ENCODE assay signal across 1 cellular context in the genomic region with DNA sequence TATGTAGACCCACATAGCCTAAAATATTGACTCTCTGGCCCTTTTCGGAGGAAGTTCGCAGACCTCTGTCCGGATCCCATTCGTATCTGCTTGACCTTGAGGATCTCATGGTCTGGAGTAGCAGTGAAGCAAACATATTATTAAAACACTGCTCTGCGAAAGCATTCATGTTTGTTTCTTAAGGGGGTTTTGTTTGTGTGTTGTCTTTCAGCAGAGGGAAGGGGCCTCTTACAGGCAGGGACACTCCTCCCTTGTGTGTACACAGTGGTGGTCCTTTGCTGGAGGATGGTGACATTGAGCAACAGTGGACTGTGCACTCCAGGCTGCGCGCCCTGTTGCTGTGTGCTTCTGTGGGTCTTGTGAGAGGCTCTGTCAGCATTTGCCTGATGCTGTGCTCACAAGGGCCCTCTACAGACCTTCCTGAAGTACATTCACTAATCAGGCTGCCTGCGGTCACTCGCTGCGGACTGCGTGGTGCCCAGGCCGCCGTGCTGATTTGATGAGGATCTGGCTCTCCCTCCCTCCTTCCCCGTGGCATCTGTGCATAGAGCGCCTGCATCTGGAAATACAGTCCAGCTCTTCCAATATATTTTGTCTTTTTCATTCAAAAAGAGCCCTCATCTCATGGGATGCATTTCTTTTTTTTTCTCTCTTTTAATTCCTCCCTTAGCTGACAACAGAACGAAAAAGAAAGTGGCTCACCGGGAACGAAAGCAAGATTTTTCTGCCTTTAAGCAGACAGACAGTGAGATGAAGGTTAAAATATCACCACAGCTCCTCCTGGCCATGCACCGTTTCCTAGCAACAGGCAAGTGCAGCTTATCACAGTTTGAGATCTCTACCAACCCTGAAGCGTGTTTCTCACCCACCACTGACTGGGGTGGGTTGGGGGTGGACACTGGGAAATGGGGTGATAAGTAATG.
TF ChIP-seq lines count a peak whose summit lies in the region.

No MANE protein-coding gene starts in this region.

TF ChIP-seq in HepG2, 621 proteins besides CTCF, POLR2A, EP300 and RAD21 (continued from another document and continues in another):
- TF ChIP-seq, protein P1, sequence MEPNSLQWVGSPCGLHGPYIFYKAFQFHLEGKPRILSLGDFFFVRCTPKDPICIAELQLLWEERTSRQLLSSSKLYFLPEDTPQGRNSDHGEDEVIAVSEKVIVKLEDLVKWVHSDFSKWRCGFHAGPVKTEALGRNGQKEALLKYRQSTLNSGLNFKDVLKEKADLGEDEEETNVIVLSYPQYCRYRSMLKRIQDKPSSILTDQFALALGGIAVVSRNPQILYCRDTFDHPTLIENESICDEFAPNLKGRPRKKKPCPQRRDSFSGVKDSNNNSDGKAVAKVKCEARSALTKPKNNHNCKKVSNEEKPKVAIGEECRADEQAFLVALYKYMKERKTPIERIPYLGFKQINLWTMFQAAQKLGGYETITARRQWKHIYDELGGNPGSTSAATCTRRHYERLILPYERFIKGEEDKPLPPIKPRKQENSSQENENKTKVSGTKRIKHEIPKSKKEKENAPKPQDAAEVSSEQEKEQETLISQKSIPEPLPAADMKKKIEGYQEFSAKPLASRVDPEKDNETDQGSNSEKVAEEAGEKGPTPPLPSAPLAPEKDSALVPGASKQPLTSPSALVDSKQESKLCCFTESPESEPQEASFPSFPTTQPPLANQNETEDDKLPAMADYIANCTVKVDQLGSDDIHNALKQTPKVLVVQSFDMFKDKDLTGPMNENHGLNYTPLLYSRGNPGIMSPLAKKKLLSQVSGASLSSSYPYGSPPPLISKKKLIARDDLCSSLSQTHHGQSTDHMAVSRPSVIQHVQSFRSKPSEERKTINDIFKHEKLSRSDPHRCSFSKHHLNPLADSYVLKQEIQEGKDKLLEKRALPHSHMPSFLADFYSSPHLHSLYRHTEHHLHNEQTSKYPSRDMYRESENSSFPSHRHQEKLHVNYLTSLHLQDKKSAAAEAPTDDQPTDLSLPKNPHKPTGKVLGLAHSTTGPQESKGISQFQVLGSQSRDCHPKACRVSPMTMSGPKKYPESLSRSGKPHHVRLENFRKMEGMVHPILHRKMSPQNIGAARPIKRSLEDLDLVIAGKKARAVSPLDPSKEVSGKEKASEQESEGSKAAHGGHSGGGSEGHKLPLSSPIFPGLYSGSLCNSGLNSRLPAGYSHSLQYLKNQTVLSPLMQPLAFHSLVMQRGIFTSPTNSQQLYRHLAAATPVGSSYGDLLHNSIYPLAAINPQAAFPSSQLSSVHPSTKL (CRISPR knock-in tag; IDR thresholded peaks at IDR 0.05): peak; percentile 98
- TF ChIP-seq SRY (CRISPR knock-in tag; IDR thresholded peaks at IDR 0.05) (no peak), ZNF615 (CRISPR knock-in tag; IDR thresholded peaks at IDR 0.05; ENCODE audit: borderline replicate concordance) (no peak), ZSCAN12 (CRISPR knock-in tag; IDR thresholded peaks at IDR 0.05) (no peak), ZNF20 (CRISPR knock-in tag; IDR thresholded peaks at IDR 0.05) (no peak), NR3C1 (CRISPR knock-in tag; IDR thresholded peaks at IDR 0.05) (no peak), FIP1L1 (IDR thresholded peaks at IDR 0.05; ENCODE audit: borderline replicate concordance, insufficient read depth, low read depth, low read length) (0 out of 2 replicates have a peak, but pooled peaks have one; percentile 53), CEBPG (CRISPR knock-in tag; IDR thresholded peaks at IDR 0.05) (peak; percentile 99), ZNF782 (CRISPR knock-in tag; IDR thresholded peaks at IDR 0.05; ENCODE audit: borderline replicate concordance) (peak; percentile 78; the same call in 1 of the 2 replicates), GPN1 (CRISPR knock-in tag; IDR thresholded peaks at IDR 0.05; ENCODE audit: borderline replicate concordance) (no peak), HOXA9 (CRISPR knock-in tag; IDR thresholded peaks at IDR 0.05; ENCODE audit: borderline replicate concordance) (no peak), ZNF180 (CRISPR knock-in tag; IDR thresholded peaks at IDR 0.05; ENCODE audit: borderline replicate concordance, low read depth) (no peak), NR2F2 (IDR thresholded peaks at IDR 0.05; ENCODE audit: borderline replicate concordance, low read depth) (no peak; the same call in 1 of the 2 replicates), SMAD1 (CRISPR knock-in tag; IDR thresholded peaks at IDR 0.05; ENCODE audit: borderline replicate concordance, low read depth) (peak; percentile 78; the same call in 1 of the 2 replicates), ETV5 (CRISPR knock-in tag; IDR thresholded peaks at IDR 0.05; ENCODE audit: borderline replicate concordance) (peak; percentile 50; the same call in 1 of the 2 replicates), CAMTA2 (CRISPR knock-in tag; IDR thresholded peaks at IDR 0.05; ENCODE audit: borderline replicate concordance) (no peak)
- TF ChIP-seq, protein P2, sequence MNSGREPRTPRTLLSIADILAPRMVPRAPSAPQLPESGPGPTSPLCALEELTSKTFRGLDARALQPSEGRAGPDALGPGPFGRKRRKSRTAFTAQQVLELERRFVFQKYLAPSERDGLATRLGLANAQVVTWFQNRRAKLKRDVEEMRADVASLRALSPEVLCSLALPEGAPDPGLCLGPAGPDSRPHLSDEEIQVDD (CRISPR knock-in tag; IDR thresholded peaks at IDR 0.05; ENCODE audit: borderline replicate concordance): no peak
- TF ChIP-seq, protein P3, sequence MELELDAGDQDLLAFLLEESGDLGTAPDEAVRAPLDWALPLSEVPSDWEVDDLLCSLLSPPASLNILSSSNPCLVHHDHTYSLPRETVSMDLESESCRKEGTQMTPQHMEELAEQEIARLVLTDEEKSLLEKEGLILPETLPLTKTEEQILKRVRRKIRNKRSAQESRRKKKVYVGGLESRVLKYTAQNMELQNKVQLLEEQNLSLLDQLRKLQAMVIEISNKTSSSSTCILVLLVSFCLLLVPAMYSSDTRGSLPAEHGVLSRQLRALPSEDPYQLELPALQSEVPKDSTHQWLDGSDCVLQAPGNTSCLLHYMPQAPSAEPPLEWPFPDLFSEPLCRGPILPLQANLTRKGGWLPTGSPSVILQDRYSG (CRISPR knock-in tag; IDR thresholded peaks at IDR 0.05): peak; percentile 57; the same call in 1 of the 2 replicates
- TF ChIP-seq, protein P4, sequence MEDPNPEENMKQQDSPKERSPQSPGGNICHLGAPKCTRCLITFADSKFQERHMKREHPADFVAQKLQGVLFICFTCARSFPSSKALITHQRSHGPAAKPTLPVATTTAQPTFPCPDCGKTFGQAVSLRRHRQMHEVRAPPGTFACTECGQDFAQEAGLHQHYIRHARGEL (CRISPR knock-in tag; IDR thresholded peaks at IDR 0.05): no peak
- TF ChIP-seq, protein P5, sequence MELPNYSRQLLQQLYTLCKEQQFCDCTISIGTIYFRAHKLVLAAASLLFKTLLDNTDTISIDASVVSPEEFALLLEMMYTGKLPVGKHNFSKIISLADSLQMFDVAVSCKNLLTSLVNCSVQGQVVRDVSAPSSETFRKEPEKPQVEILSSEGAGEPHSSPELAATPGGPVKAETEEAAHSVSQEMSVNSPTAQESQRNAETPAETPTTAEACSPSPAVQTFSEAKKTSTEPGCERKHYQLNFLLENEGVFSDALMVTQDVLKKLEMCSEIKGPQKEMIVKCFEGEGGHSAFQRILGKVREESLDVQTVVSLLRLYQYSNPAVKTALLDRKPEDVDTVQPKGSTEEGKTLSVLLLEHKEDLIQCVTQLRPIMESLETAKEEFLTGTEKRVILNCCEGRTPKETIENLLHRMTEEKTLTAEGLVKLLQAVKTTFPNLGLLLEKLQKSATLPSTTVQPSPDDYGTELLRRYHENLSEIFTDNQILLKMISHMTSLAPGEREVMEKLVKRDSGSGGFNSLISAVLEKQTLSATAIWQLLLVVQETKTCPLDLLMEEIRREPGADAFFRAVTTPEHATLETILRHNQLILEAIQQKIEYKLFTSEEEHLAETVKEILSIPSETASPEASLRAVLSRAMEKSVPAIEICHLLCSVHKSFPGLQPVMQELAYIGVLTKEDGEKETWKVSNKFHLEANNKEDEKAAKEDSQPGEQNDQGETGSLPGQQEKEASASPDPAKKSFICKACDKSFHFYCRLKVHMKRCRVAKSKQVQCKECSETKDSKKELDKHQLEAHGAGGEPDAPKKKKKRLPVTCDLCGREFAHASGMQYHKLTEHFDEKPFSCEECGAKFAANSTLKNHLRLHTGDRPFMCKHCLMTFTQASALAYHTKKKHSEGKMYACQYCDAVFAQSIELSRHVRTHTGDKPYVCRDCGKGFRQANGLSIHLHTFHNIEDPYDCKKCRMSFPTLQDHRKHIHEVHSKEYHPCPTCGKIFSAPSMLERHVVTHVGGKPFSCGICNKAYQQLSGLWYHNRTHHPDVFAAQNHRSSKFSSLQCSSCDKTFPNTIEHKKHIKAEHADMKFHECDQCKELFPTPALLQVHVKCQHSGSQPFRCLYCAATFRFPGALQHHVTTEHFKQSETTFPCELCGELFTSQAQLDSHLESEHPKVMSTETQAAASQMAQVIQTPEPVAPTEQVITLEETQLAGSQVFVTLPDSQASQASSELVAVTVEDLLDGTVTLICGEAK (IDR thresholded peaks at IDR 0.05): no peak
- TF ChIP-seq, protein P5 (CRISPR knock-in tag; IDR thresholded peaks at IDR 0.05): peak; percentile 77; the same call in 1 of the 2 replicates
- TF ChIP-seq, protein P6, sequence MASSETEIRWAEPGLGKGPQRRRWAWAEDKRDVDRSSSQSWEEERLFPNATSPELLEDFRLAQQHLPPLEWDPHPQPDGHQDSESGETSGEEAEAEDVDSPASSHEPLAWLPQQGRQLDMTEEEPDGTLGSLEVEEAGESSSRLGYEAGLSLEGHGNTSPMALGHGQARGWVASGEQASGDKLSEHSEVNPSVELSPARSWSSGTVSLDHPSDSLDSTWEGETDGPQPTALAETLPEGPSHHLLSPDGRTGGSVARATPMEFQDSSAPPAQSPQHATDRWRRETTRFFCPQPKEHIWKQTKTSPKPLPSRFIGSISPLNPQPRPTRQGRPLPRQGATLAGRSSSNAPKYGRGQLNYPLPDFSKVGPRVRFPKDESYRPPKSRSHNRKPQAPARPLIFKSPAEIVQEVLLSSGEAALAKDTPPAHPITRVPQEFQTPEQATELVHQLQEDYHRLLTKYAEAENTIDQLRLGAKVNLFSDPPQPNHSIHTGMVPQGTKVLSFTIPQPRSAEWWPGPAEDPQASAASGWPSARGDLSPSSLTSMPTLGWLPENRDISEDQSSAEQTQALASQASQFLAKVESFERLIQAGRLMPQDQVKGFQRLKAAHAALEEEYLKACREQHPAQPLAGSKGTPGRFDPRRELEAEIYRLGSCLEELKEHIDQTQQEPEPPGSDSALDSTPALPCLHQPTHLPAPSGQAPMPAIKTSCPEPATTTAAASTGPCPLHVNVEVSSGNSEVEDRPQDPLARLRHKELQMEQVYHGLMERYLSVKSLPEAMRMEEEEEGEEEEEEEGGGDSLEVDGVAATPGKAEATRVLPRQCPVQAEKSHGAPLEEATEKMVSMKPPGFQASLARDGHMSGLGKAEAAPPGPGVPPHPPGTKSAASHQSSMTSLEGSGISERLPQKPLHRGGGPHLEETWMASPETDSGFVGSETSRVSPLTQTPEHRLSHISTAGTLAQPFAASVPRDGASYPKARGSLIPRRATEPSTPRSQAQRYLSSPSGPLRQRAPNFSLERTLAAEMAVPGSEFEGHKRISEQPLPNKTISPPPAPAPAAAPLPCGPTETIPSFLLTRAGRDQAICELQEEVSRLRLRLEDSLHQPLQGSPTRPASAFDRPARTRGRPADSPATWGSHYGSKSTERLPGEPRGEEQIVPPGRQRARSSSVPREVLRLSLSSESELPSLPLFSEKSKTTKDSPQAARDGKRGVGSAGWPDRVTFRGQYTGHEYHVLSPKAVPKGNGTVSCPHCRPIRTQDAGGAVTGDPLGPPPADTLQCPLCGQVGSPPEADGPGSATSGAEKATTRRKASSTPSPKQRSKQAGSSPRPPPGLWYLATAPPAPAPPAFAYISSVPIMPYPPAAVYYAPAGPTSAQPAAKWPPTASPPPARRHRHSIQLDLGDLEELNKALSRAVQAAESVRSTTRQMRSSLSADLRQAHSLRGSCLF (CRISPR knock-in tag; IDR thresholded peaks at IDR 0.05; ENCODE audit: borderline replicate concordance): no peak
- TF ChIP-seq, protein P7, sequence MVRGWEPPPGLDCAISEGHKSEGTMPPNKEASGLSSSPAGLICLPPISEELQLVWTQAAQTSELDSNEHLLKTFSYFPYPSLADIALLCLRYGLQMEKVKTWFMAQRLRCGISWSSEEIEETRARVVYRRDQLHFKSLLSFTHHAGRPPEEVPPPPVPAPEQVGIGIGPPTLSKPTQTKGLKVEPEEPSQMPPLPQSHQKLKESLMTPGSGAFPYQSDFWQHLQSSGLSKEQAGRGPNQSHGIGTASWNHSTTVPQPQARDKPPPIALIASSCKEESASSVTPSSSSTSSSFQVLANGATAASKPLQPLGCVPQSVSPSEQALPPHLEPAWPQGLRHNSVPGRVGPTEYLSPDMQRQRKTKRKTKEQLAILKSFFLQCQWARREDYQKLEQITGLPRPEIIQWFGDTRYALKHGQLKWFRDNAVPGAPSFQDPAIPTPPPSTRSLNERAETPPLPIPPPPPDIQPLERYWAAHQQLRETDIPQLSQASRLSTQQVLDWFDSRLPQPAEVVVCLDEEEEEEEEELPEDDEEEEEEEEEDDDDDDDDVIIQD (CRISPR knock-in tag; IDR thresholded peaks at IDR 0.05; ENCODE audit: low read depth): peak; percentile 89; the same call in 1 of the 2 replicates
- TF ChIP-seq, protein P8, sequence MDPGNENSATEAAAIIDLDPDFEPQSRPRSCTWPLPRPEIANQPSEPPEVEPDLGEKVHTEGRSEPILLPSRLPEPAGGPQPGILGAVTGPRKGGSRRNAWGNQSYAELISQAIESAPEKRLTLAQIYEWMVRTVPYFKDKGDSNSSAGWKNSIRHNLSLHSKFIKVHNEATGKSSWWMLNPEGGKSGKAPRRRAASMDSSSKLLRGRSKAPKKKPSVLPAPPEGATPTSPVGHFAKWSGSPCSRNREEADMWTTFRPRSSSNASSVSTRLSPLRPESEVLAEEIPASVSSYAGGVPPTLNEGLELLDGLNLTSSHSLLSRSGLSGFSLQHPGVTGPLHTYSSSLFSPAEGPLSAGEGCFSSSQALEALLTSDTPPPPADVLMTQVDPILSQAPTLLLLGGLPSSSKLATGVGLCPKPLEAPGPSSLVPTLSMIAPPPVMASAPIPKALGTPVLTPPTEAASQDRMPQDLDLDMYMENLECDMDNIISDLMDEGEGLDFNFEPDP (CRISPR knock-in tag; conservative IDR thresholded peaks at IDR 0.05): no peak
